Comparison of ENCODE assay signal across 17 cellular contexts in the genomic region with DNA sequence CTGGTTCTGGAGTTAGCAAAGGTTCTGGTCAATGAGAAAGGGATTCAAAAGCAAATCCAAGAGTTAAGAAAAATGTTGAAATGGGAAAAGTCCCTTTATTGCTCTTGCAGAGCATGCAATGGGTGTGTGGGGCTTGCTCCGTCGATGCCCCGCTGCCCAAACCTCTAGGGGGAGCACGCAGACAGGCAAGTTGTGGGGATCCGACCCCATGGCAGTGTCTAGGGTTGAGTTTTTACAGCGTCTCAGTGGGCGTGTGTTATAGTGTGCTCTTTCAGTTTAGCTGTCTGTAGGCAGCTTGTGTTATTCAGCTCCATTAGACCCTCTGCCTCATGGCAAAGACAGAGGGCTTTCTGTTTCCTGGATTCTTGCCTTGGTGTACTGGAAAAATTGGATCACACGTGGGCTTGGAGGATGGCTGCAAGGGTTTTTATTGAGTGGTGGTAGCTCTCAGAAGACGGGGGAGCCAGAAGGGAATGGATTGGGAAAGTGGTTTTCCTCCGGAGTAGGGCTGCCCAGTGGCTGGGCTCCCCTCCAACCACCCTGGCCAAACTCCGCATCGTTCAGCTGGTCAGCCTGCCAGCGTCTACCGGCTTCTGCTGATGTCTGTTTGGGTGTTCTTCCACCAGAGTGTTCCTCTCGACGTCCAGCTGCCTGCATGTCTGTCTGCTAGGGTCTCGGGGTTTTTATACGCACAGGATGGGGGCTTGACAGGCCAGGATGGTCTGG.
DNase-seq lines count a peak whose midpoint lies in the region; ATAC-seq and TF ChIP-seq lines count a peak whose summit lies in the region.
"Had no signal": no experiment of that assay in that cellular context is flagged by ENCODE, and none has a peak within 500 bp of the region (broad histone marks: within the 10 kb centered on the region; RNA-seq: fewer than 3 reads in every experiment).

No MANE protein-coding gene starts in this region.

- CTCF ChIA-PET in SK-N-SH (lab: Yijun Ruan, JAX): interaction anchor here (0.8 kb wide), 1 partner anchor 76 kb away, joined by 3 read pairs; no protein-coding TSS in a partner anchor

- 73% methylated on average over 11 of the region's 18 CpGs for WGBS in SK-N-SH (ENCODE audit: low lambda C conversion rate)

- no peaks in the 10 kb centered on the region for H3K9me2 ChIP-seq in SK-N-SH

- H4K20me1 ChIP-seq in osteoblast (ENCODE audit: insufficient read depth, low read length) (no peaks in the 10 kb centered on the region), SK-N-SH (ENCODE audit: insufficient read depth) (no peaks in the 10 kb centered on the region)

- no peak for ATAC-seq in stimulated activated naive B cell treated with anti-CD40 and anti-IgM and Interleukin-4, amounts not matched to agents 10 μg/mL and 1 μg/mL and 100 μg/mL, for 72 hours (replicated peaks)
- ATAC-seq: effector memory CD8-positive, alpha-beta T cell; GM12878; left lung; SK-N-SH treated with all-trans-retinoic acid at 6 μM for 48 hours; stimulated activated effector memory CD8-positive, alpha-beta T cell treated with anti-CD3 and anti-CD28 coated beads, Interleukin-12 subunit alpha, Interleukin-12 subunit beta, amount 100 ng/mL, for 72 hours had no signal

- no peaks in the 10 kb centered on the region for H3K36me3 ChIP-seq in osteoblast (ENCODE audit: insufficient read depth, low read length)
- no peaks in the 10 kb centered on the region for H3K36me3 ChIP-seq in SK-N-SH (replicated peaks in 1 of 2; ENCODE audit: control insufficient read depth in 1 of 2, insufficient read depth in 2 of 2, low read length in 1 of 2)
- H3K36me3 ChIP-seq: adrenal gland, left lung had no signal

- TF ChIP-seq CTCF in GM12872 (IDR thresholded peaks at IDR 0.05; ENCODE audit: insufficient read depth, low read depth, low read length) (peak; percentile 24; the same call in 1 of the 3 replicates), osteoblast (IDR thresholded peaks at IDR 0.05; ENCODE audit: extremely low read depth, low read depth, low read length) (peak; percentile 49), SK-N-SH (IDR thresholded peaks at IDR 0.05) (no peak)

- H3K4me1 ChIP-seq in osteoblast (ENCODE audit: insufficient read depth, low read length): no peaks in the 10 kb centered on the region
- H3K4me1 ChIP-seq in SK-N-SH (ENCODE audit: control insufficient read depth in 1 of 2, insufficient read depth in 2 of 2, low read depth in 1 of 2, low read length in 1 of 2): no peaks in the 10 kb centered on the region
- H3K4me1 ChIP-seq: adrenal gland, left lung had no signal

- H3K4me3 ChIP-seq in osteoblast (ENCODE audit: insufficient read depth, low read length) (peak overlapping the region; percentile 55), SK-N-SH (ENCODE audit: low read depth in 2 of 2, low read length in 1 of 2) (no peak overlapping the region)
- H3K4me3 ChIP-seq: adrenal gland, GM12878, left lung had no signal

- H3K9me3 ChIP-seq in osteoblast (ENCODE audit: low read depth, low read length) (peaks cover 3% of the 10 kb centered on the region), SK-N-SH (0 out of 2 replicates have a peak, but pooled peaks cover 4% of the 10 kb centered on the region)
- H3K9me3 ChIP-seq: adrenal gland had no signal

- H3K4me3 Mint-ChIP-seq in stimulated activated naive B cell treated with anti-CD40 and anti-IgM and Interleukin-4, amounts not matched to agents 10 μg/mL and 1 μg/mL and 100 μg/mL, for 72 hours: no peak overlapping the region
- H3K4me3 Mint-ChIP-seq: effector memory CD8-positive, alpha-beta T cell; stimulated activated effector memory CD8-positive, alpha-beta T cell treated with anti-CD3 and anti-CD28 coated beads, Interleukin-12 subunit alpha, Interleukin-12 subunit beta, amount 100 ng/mL, for 72 hours had no signal

- H3K79me2 ChIP-seq in osteoblast (ENCODE audit: insufficient read depth, low read length) (no peaks in the 10 kb centered on the region), SK-N-SH (ENCODE audit: insufficient read depth) (no peaks in the 10 kb centered on the region)

- DNase-seq in SK-MEL-5 (ENCODE audit: low read depth, low spot score) (peak; percentile 56), foreskin melanocyte (peak; percentile 57), osteoblast (ENCODE audit: insufficient read length, low spot score, missing footprints) (no peak), MV-4-11 (lab: John Stamatoyannopoulos, UW) (no peak), DMS53 treated with DMSO at 0.1 percent for 48 hours (lab: John Stamatoyannopoulos, UW; ENCODE audit: unreplicated experiment) (no peak), SK-N-SH (no peak)
- DNase-seq in stimulated activated naive B cell treated with anti-CD40 and anti-IgM and Interleukin-4, amounts not matched to agents 10 μg/mL and 1 μg/mL and 100 μg/mL, for 72 hours: no peak
- DNase-seq: activated CD4-positive, alpha-beta T cell treated with anti-CD3 and anti-CD28 coated beads for 1 hour; AML-193; effector memory CD8-positive, alpha-beta T cell; left lung; NCI-H524 treated with DMSO at 0.1 percent for 48 hours had no signal

- in situ Hi-C loops in SK-MEL-5 (cut with HindIII; ENCODE audit: low pct_unique_long_range_greater_than_20kb, low sequenced_read_pairs): no loop called here

- H3F3A ChIP-seq in SK-N-SH (replicated peaks; ENCODE audit: insufficient read depth): no peaks in the 10 kb centered on the region

- H3K9me3 Mint-ChIP-seq in stimulated activated naive B cell treated with anti-CD40 and anti-IgM and Interleukin-4, amounts not matched to agents 10 μg/mL and 1 μg/mL and 100 μg/mL, for 72 hours: peaks cover 22 to 24% of the 10 kb centered on the region in 2 donors

- H3K27ac ChIP-seq in osteoblast (ENCODE audit: low read depth, low read length) (no peak overlapping the region), SK-N-SH (ENCODE audit: low read depth in 2 of 2, low read length in 1 of 2) (no peak overlapping the region)
- H3K27ac ChIP-seq: adrenal gland, left lung had no signal

- no peak overlapping the region for H3K9ac ChIP-seq in SK-N-SH

- no peak for TF ChIP-seq EP300 in SK-N-SH (IDR thresholded peaks at IDR 0.05; ENCODE audit: borderline replicate concordance in 1 of 2, low read depth in 1 of 2, low read length in 1 of 2)

- H3K27ac Mint-ChIP-seq in stimulated activated naive B cell treated with anti-CD40 and anti-IgM and Interleukin-4, amounts not matched to agents 10 μg/mL and 1 μg/mL and 100 μg/mL, for 72 hours: no peak overlapping the region
- H3K27ac Mint-ChIP-seq: effector memory CD8-positive, alpha-beta T cell; stimulated activated effector memory CD8-positive, alpha-beta T cell treated with anti-CD3 and anti-CD28 coated beads, Interleukin-12 subunit alpha, Interleukin-12 subunit beta, amount 100 ng/mL, for 72 hours had no signal

- H3K27me3 Mint-ChIP-seq in stimulated activated naive B cell treated with anti-CD40 and anti-IgM and Interleukin-4, amounts not matched to agents 10 μg/mL and 1 μg/mL and 100 μg/mL, for 72 hours: no peaks in the 10 kb centered on the region
- H3K27me3 Mint-ChIP-seq: effector memory CD8-positive, alpha-beta T cell had no signal

- POLR2A ChIA-PET in SK-N-SH (lab: Yijun Ruan, JAX): no interaction called here

- H2AFZ ChIP-seq in osteoblast (ENCODE audit: low read length) (peak overlapping the region; percentile 58), SK-N-SH (ENCODE audit: low read depth) (no peak overlapping the region)

- no peaks in the 10 kb centered on the region for H3K4me1 Mint-ChIP-seq in stimulated activated naive B cell treated with anti-CD40 and anti-IgM and Interleukin-4, amounts not matched to agents 10 μg/mL and 1 μg/mL and 100 μg/mL, for 72 hours
- H3K4me1 Mint-ChIP-seq: stimulated activated effector memory CD8-positive, alpha-beta T cell treated with anti-CD3 and anti-CD28 coated beads, Interleukin-12 subunit alpha, Interleukin-12 subunit beta, amount 100 ng/mL, for 72 hours had no signal

- no peaks in the 10 kb centered on the region for H3K36me3 Mint-ChIP-seq in stimulated activated naive B cell treated with anti-CD40 and anti-IgM and Interleukin-4, amounts not matched to agents 10 μg/mL and 1 μg/mL and 100 μg/mL, for 72 hours
- H3K36me3 Mint-ChIP-seq: stimulated activated effector memory CD8-positive, alpha-beta T cell treated with anti-CD3 and anti-CD28 coated beads, Interleukin-12 subunit alpha, Interleukin-12 subunit beta, amount 100 ng/mL, for 72 hours had no signal

- H3K4me2 ChIP-seq in osteoblast (ENCODE audit: insufficient read depth, low read length) (peak overlapping the region; percentile 53), SK-N-SH (no peak overlapping the region)

- H3K27me3 ChIP-seq in osteoblast (ENCODE audit: insufficient read depth, low read length): no peaks in the 10 kb centered on the region
- no peaks in the 10 kb centered on the region for H3K27me3 ChIP-seq in SK-N-SH (ENCODE audit: insufficient read depth)
- H3K27me3 ChIP-seq: adrenal gland, left lung had no signal

- no peak for TF ChIP-seq RAD21 in SK-N-SH (IDR thresholded peaks at IDR 0.05; ENCODE audit: low read length)

TF ChIP-seq in SK-N-SH, 30 proteins besides CTCF, POLR2A, EP300 and RAD21 (continues in another document):
- no peak for TF ChIP-seq GABPA (IDR thresholded peaks at IDR 0.05; ENCODE audit: low read depth)
- TF ChIP-seq, protein P1, sequence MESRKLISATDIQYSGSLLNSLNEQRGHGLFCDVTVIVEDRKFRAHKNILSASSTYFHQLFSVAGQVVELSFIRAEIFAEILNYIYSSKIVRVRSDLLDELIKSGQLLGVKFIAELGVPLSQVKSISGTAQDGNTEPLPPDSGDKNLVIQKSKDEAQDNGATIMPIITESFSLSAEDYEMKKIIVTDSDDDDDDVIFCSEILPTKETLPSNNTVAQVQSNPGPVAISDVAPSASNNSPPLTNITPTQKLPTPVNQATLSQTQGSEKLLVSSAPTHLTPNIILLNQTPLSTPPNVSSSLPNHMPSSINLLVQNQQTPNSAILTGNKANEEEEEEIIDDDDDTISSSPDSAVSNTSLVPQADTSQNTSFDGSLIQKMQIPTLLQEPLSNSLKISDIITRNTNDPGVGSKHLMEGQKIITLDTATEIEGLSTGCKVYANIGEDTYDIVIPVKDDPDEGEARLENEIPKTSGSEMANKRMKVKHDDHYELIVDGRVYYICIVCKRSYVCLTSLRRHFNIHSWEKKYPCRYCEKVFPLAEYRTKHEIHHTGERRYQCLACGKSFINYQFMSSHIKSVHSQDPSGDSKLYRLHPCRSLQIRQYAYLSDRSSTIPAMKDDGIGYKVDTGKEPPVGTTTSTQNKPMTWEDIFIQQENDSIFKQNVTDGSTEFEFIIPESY (IDR thresholded peaks at IDR 0.05; ENCODE audit: borderline replicate concordance, low read depth): no peak
- TF ChIP-seq TEAD4 (IDR thresholded peaks at IDR 0.05; ENCODE audit: borderline replicate concordance, insufficient read depth): no peak
- TF ChIP-seq, protein P2, sequence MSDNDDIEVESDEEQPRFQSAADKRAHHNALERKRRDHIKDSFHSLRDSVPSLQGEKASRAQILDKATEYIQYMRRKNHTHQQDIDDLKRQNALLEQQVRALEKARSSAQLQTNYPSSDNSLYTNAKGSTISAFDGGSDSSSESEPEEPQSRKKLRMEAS (IDR thresholded peaks at IDR 0.05; ENCODE audit: low read depth): no peak
- TF ChIP-seq TAF1 (IDR thresholded peaks at IDR 0.05; ENCODE audit: borderline replicate concordance, low read depth, low read length): no peak
- TF ChIP-seq NRF1 (IDR thresholded peaks at IDR 0.05; ENCODE audit: low read depth, low read length): no peak
- no peak for TF ChIP-seq MXI1 (IDR thresholded peaks at IDR 0.05; ENCODE audit: low read depth, low read length)

Comparison
In these comparisons a context has a peak if more than half of its experiments do, and no peak if none do; other contexts are left out.
1. DNase-seq: peak in SK-MEL-5 (single experiment) and foreskin melanocyte (single experiment); none in osteoblast (single experiment), stimulated activated naive B cell treated with anti-CD40 and anti-IgM and Interleukin-4, amounts not matched to agents 10 μg/mL and 1 μg/mL and 100 μg/mL, for 72 hours (single experiment), MV-4-11 (single experiment), DMS53 treated with DMSO at 0.1 percent for 48 hours (single experiment) and SK-N-SH (single experiment).